18 cellular contexts compared by ENCODE assay signal in the genomic region with DNA sequence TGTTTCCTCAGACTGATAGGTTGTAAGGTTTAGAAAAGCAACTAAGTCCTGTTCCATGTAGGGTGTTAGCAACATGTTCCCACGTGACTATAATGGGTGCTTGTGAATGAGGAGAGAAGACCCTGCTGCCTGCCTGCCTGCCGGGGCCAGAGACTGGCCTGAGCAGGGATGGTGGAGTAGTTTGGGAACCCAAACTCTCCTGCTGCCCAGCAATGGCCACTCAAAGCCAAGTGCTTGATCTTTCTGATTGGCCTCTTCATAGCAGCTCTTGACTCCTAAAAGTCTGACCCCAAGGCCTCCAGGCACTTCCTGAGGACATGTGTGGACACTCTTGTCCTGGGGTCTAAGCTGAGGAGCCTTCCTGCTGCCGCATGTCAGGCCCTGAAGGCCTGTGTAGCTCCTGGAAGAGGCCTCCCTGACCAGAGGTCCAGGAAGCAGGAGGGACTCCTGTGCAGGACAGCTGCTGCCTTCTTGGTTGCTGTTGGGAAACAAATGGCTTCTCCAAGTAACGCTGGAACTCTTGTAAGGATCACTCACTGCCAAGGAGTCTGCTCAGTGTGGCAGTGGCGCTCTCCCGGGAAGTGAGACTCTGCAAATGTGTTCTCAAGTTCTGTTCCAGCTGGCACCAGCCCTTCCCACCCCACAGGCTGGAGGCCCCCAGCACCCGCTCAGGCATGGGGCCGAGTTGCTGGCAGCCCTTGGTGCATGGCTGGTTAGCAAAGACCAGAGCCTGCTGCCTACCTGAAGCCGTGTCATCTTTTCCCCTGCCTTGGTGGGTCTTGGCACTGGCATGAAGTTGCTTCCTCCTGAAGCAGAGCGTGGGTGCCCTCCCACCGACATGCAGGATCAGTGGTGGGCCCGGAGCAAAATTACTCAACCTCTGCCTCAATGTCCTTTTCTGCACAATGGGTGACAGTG. TPM values are rescaled to one million over a fixed set of nuclear protein-coding genes. Genes with fewer than 3 reads are reported as not detected.
A peak's percentile ranks its signal among the peaks of the same experiment; 100 is the strongest.
DNase-seq lines count a peak whose midpoint lies in the region; ATAC-seq and TF ChIP-seq lines count a peak whose summit lies in the region.
"Had no signal": no experiment of that assay in that cellular context is flagged by ENCODE, and none has a peak within 500 bp of the region (broad histone marks: within the 10 kb centered on the region; RNA-seq: fewer than 3 reads in every experiment).

No MANE protein-coding gene starts in this region.

- H3K4ac ChIP-seq in neuronal stem cell (ENCODE audit: low read length) = no peak overlapping the region

- ATAC-seq in gastroesophageal sphincter = peak; percentile 30
- peak; percentile 10 for ATAC-seq in upper lobe of right lung
- ATAC-seq: activated naive CD8-positive, alpha-beta T cell treated with anti-CD3 and anti-CD28 coated beads, Interleukin-2, amount 50 U/mL, for 24 hours had no signal

- CTCF ChIA-PET in activated CD4-positive, alpha-beta memory T cell treated with anti-CD3 and anti-CD28 coated beads for 36 hours (lab: Charles Lee) = no interaction called here
- CTCF ChIA-PET in activated CD4-positive, alpha-beta memory T cell treated with anti-CD3 and anti-CD28 coated beads, Interleukin-2, amount 10 ng/mL, durations not matched to agents 7 days and 5 days (lab: Charles Lee) = no interaction called here

- no peak overlapping the region for H3K14ac ChIP-seq in neuronal stem cell (ENCODE audit: low read length)

- H2AFZ ChIP-seq in neuronal stem cell (ENCODE audit: low read length) = no peak overlapping the region
- H2AFZ ChIP-seq: PC-9 had no signal

- WGBS in gastroesophageal sphincter (ENCODE audit: low coverage in 1 of 2), 2 donors = 68 to 71% methylated on average over 1 to 2 of the region's 12 CpGs
- WGBS in neuronal stem cell (ENCODE audit: extremely low coverage in 2 of 2, insufficient read length in 2 of 2, insufficient replicate concordance in 1 of 2), 2 donors = no CpG with 5 or more reads among the region's 12 CpGs

- POLR2A ChIA-PET in activated CD4-positive, alpha-beta memory T cell treated with anti-CD3 and anti-CD28 coated beads for 36 hours (lab: Charles Lee) = no interaction called here
- POLR2A ChIA-PET in activated CD4-positive, alpha-beta memory T cell treated with anti-CD3 and anti-CD28 coated beads, Interleukin-2, amount 10 ng/mL, durations not matched to agents 7 days and 5 days (lab: Charles Lee) = interaction anchor here (1.3 kb wide), 1 partner anchor 10 kb away, joined by 4 read pairs; no protein-coding TSS in a partner anchor

- DNase-seq in activated CD4-positive, alpha-beta memory T cell treated with anti-CD3 and anti-CD28 coated beads for 36 hours = peak; percentile 5
- no peak for DNase-seq in activated CD4-positive, alpha-beta memory T cell treated with anti-CD3 and anti-CD28 coated beads, Interleukin-2, amount 10 ng/mL, durations not matched to agents 7 days and 5 days
- DNase-seq in neuronal stem cell (ENCODE audit: low spot score) (no peak), upper lobe of right lung (peak; percentile 60), NCI-H1436 treated with DMSO at 0.1 percent for 48 hours (lab: John Stamatoyannopoulos, UW) (no peak), SJCRH30 (no peak), foreskin melanocyte (no peak)
- DNase-seq: 8988T; activated CD4-positive, alpha-beta T cell treated with anti-CD3 and anti-CD28 coated beads, Interleukin-2, amount 10 ng/mL, durations not matched to agents 24 days and 14 days; activated naive CD8-positive, alpha-beta T cell treated with anti-CD3 and anti-CD28 coated beads, Interleukin-2, amount 50 U/mL, for 24 hours; CD4-positive, alpha-beta memory T cell; mesenchymal stem cell; NCI-H2107; NCI-H748 treated with DMSO at 0.1 percent for 48 hours; PC-9; stimulated activated CD4-positive, alpha-beta T cell treated with anti-CD3 and anti-CD28 coated beads, Interleukin-2, amount 100 ng/mL, for 48 hours had no signal

- H3K27ac ChIP-seq in gastroesophageal sphincter = peak overlapping the region in 1 of 4 donors; percentile 73
- no peak overlapping the region for H3K27ac ChIP-seq in neuronal stem cell (replicated peaks; ENCODE audit: low read length)
- peak overlapping the region; percentile 36 for H3K27ac ChIP-seq in upper lobe of right lung
- H3K27ac ChIP-seq in SJCRH30 = no peak overlapping the region
- H3K27ac ChIP-seq: PC-9, tibial nerve had no signal

- no peaks in the 10 kb centered on the region for H3K36me3 Mint-ChIP-seq in activated CD4-positive, alpha-beta memory T cell treated with anti-CD3 and anti-CD28 coated beads for 36 hours
- peaks cover under 1% of the 10 kb centered on the region for H3K36me3 Mint-ChIP-seq in activated CD4-positive, alpha-beta memory T cell treated with anti-CD3 and anti-CD28 coated beads, Interleukin-2, amount 10 ng/mL, durations not matched to agents 7 days and 5 days (ENCODE audit: low read depth)

- H3K79me1 ChIP-seq in neuronal stem cell (ENCODE audit: low read depth, low read length) = no peaks in the 10 kb centered on the region

- H3K4me3 ChIP-seq in gastroesophageal sphincter (no peak overlapping the region), neuronal stem cell (ENCODE audit: low read length in 2 of 2) (no peak overlapping the region), upper lobe of right lung (no peak overlapping the region), SJCRH30 (no peak overlapping the region)
- H3K4me3 ChIP-seq: PC-9, tibial nerve had no signal

- H2BK15ac ChIP-seq in neuronal stem cell (ENCODE audit: low read length) = no peak overlapping the region

- H3K9ac ChIP-seq in neuronal stem cell (ENCODE audit: low read depth, low read length, poor library complexity) = no peak overlapping the region

- H3K4me2 ChIP-seq in neuronal stem cell (ENCODE audit: insufficient read depth, low read length, poor library complexity, severe bottlenecking) = no peak overlapping the region
- H3K4me2 ChIP-seq: PC-9 had no signal

- H2BK12ac ChIP-seq in neuronal stem cell (ENCODE audit: low read length) = no peak overlapping the region

- H2BK120ac ChIP-seq in neuronal stem cell (ENCODE audit: low read depth, low read length) = no peak overlapping the region

- H2BK5ac ChIP-seq in neuronal stem cell (ENCODE audit: low read length) = no peak overlapping the region

- no peaks in the 10 kb centered on the region for H3K27me3 Mint-ChIP-seq in activated CD4-positive, alpha-beta memory T cell treated with anti-CD3 and anti-CD28 coated beads for 36 hours
- peaks cover 33% of the 10 kb centered on the region for H3K27me3 Mint-ChIP-seq in activated CD4-positive, alpha-beta memory T cell treated with anti-CD3 and anti-CD28 coated beads, Interleukin-2, amount 10 ng/mL, durations not matched to agents 7 days and 5 days
- H3K27me3 Mint-ChIP-seq: CD4-positive, alpha-beta memory T cell had no signal

- H3K27me3 ChIP-seq in gastroesophageal sphincter (no peaks in the 10 kb centered on the region), neuronal stem cell (ENCODE audit: control insufficient read depth in 3 of 3, insufficient read depth in 3 of 3, low read depth in 1 of 3, low read length in 3 of 3) (no peaks in the 10 kb centered on the region), upper lobe of right lung (no peaks in the 10 kb centered on the region), SJCRH30 (no peaks in the 10 kb centered on the region)
- H3K27me3 ChIP-seq: tibial nerve had no signal

- H2AK5ac ChIP-seq in neuronal stem cell (ENCODE audit: low read depth, low read length) = peak overlapping the region; percentile 9

- H3K4me1 Mint-ChIP-seq in activated CD4-positive, alpha-beta memory T cell treated with anti-CD3 and anti-CD28 coated beads for 36 hours (ENCODE audit: low read depth) = peaks cover 11% of the 10 kb centered on the region
- H3K4me1 Mint-ChIP-seq in activated CD4-positive, alpha-beta memory T cell treated with anti-CD3 and anti-CD28 coated beads, Interleukin-2, amount 10 ng/mL, durations not matched to agents 7 days and 5 days = peaks cover 8% of the 10 kb centered on the region

- TF ChIP-seq CTCF in gastroesophageal sphincter (IDR thresholded peaks at IDR 0.05) (no peak), upper lobe of right lung (IDR thresholded peaks at IDR 0.05) (no peak)

- TF ChIP-seq EP300 in gastroesophageal sphincter (IDR thresholded peaks at IDR 0.05) = no peak

- no peaks in the 10 kb centered on the region for H3K36me3 ChIP-seq in gastroesophageal sphincter
- H3K36me3 ChIP-seq in neuronal stem cell (replicated peaks in 1 of 2; ENCODE audit: control insufficient read depth in 2 of 2, insufficient read depth in 2 of 2, low read length in 2 of 2) = no peaks in the 10 kb centered on the region
- no peaks in the 10 kb centered on the region for H3K36me3 ChIP-seq in upper lobe of right lung
- peaks cover 18% of the 10 kb centered on the region; the same call in 1 of the 2 replicates for H3K36me3 ChIP-seq in SJCRH30
- H3K36me3 ChIP-seq: tibial nerve had no signal

- H4K91ac ChIP-seq in neuronal stem cell (ENCODE audit: low read depth, low read length, poor library complexity) = no peak overlapping the region

- H3K9me3 Mint-ChIP-seq in activated CD4-positive, alpha-beta memory T cell treated with anti-CD3 and anti-CD28 coated beads for 36 hours = no peaks in the 10 kb centered on the region
- no peaks in the 10 kb centered on the region for H3K9me3 Mint-ChIP-seq in activated CD4-positive, alpha-beta memory T cell treated with anti-CD3 and anti-CD28 coated beads, Interleukin-2, amount 10 ng/mL, durations not matched to agents 7 days and 5 days
- H3K9me3 Mint-ChIP-seq: activated CD4-positive, alpha-beta T cell treated with anti-CD3 and anti-CD28 coated beads, Interleukin-2, amount 10 ng/mL, durations not matched to agents 24 days and 14 days; activated naive CD8-positive, alpha-beta T cell treated with anti-CD3 and anti-CD28 coated beads, Interleukin-2, amount 50 U/mL, for 24 hours; CD4-positive, alpha-beta memory T cell had no signal

- H3K18ac ChIP-seq in neuronal stem cell (ENCODE audit: low read length) = peak overlapping the region; percentile 7

- no peak overlapping the region for H3K23ac ChIP-seq in neuronal stem cell (ENCODE audit: low read depth, low read length, poor library complexity)

- intact Hi-C loops in activated CD4-positive, alpha-beta memory T cell treated with anti-CD3 and anti-CD28 coated beads for 36 hours (cut with micrococcal nuclease) = no loop called here
- intact Hi-C loops in upper lobe of right lung (cut with DNase I) = no loop called here

- no peak overlapping the region for H3K4me3 Mint-ChIP-seq in activated CD4-positive, alpha-beta memory T cell treated with anti-CD3 and anti-CD28 coated beads for 36 hours
- no peak overlapping the region for H3K4me3 Mint-ChIP-seq in activated CD4-positive, alpha-beta memory T cell treated with anti-CD3 and anti-CD28 coated beads, Interleukin-2, amount 10 ng/mL, durations not matched to agents 7 days and 5 days
- H3K4me3 Mint-ChIP-seq: activated CD4-positive, alpha-beta T cell treated with anti-CD3 and anti-CD28 coated beads, Interleukin-2, amount 10 ng/mL, durations not matched to agents 24 days and 14 days; activated naive CD8-positive, alpha-beta T cell treated with anti-CD3 and anti-CD28 coated beads, Interleukin-2, amount 50 U/mL, for 24 hours; CD4-positive, alpha-beta memory T cell had no signal

- H3K4me1 ChIP-seq in gastroesophageal sphincter (peaks cover 2 to 69% (median 11%) of the 10 kb centered on the region in 3 donors), neuronal stem cell (ENCODE audit: control insufficient read depth in 2 of 2, insufficient read depth in 1 of 2, low read depth in 1 of 2, low read length in 2 of 2) (peaks cover 17 to 26% of the 10 kb centered on the region in 2 donors), upper lobe of right lung (peaks cover 11% of the 10 kb centered on the region), SJCRH30 (no peaks in the 10 kb centered on the region; the same call in 1 of the 2 replicates)

- no peak overlapping the region for H3K27ac Mint-ChIP-seq in activated CD4-positive, alpha-beta memory T cell treated with anti-CD3 and anti-CD28 coated beads for 36 hours
- H3K27ac Mint-ChIP-seq in activated CD4-positive, alpha-beta memory T cell treated with anti-CD3 and anti-CD28 coated beads, Interleukin-2, amount 10 ng/mL, durations not matched to agents 7 days and 5 days = no peak overlapping the region
- H3K27ac Mint-ChIP-seq: activated CD4-positive, alpha-beta T cell treated with anti-CD3 and anti-CD28 coated beads, Interleukin-2, amount 10 ng/mL, durations not matched to agents 24 days and 14 days; activated naive CD8-positive, alpha-beta T cell treated with anti-CD3 and anti-CD28 coated beads, Interleukin-2, amount 50 U/mL, for 24 hours had no signal

- H3K9me3 ChIP-seq in gastroesophageal sphincter = no peaks in the 10 kb centered on the region
- no peaks in the 10 kb centered on the region for H3K9me3 ChIP-seq in neuronal stem cell (replicated peaks in 1 of 2; ENCODE audit: control insufficient read depth in 2 of 2, insufficient read depth in 1 of 2, low read depth in 1 of 2, low read length in 2 of 2)
- H3K9me3 ChIP-seq in upper lobe of right lung = no peaks in the 10 kb centered on the region
- H3K9me3 ChIP-seq in SJCRH30 (replicated peaks) = no peaks in the 10 kb centered on the region
- H3K9me3 ChIP-seq: tibial nerve had no signal

- no peak overlapping the region for H4K8ac ChIP-seq in neuronal stem cell (ENCODE audit: low read depth, low read length)

- no peak for TF ChIP-seq POLR2A in gastroesophageal sphincter (IDR thresholded peaks at IDR 0.05)

RNA-seq across cellular contexts. Expression of gene MAN1C1, which starts 35.5 kb away (rescaled TPM):
- total RNA-seq in activated CD4-positive, alpha-beta memory T cell treated with anti-CD3 and anti-CD28 coated beads for 36 hours = 1 to 10 TPM; 4.6 to 4.8 TPM
- 10 to 100 TPM; 22.3 to 24.1 TPM for total RNA-seq in activated CD4-positive, alpha-beta memory T cell treated with anti-CD3 and anti-CD28 coated beads, Interleukin-2, amount 10 ng/mL, durations not matched to agents 7 days and 5 days
- total RNA-seq in gastroesophageal sphincter (10 to 100 TPM; 20.0 to 38.1 (median 27.8) TPM), upper lobe of right lung (19.7 TPM)
- 7.3 TPM for polyA plus RNA-seq in neuronal stem cell (2013, experiment 1 of 2)
- polyA plus RNA-seq in neuronal stem cell (2013, experiment 2 of 2) = 7.1 TPM
- 73.9 and 74.6 TPM in 2 replicates for total RNA-seq in SJCRH30 (2014; rRNA removed; shearing (Covaris generic))

Comparison
In these comparisons a context has a peak if more than half of its experiments do, and no peak if none do; other contexts are left out.
1. DNase-seq: peak in activated CD4-positive, alpha-beta memory T cell treated with anti-CD3 and anti-CD28 coated beads for 36 hours (single experiment) and upper lobe of right lung (single experiment); none in activated CD4-positive, alpha-beta memory T cell treated with anti-CD3 and anti-CD28 coated beads, Interleukin-2, amount 10 ng/mL, durations not matched to agents 7 days and 5 days (single experiment), neuronal stem cell (single experiment), NCI-H1436 treated with DMSO at 0.1 percent for 48 hours (single experiment), SJCRH30 (0 of 2) and foreskin melanocyte (single experiment).